In the genomic region with DNA sequence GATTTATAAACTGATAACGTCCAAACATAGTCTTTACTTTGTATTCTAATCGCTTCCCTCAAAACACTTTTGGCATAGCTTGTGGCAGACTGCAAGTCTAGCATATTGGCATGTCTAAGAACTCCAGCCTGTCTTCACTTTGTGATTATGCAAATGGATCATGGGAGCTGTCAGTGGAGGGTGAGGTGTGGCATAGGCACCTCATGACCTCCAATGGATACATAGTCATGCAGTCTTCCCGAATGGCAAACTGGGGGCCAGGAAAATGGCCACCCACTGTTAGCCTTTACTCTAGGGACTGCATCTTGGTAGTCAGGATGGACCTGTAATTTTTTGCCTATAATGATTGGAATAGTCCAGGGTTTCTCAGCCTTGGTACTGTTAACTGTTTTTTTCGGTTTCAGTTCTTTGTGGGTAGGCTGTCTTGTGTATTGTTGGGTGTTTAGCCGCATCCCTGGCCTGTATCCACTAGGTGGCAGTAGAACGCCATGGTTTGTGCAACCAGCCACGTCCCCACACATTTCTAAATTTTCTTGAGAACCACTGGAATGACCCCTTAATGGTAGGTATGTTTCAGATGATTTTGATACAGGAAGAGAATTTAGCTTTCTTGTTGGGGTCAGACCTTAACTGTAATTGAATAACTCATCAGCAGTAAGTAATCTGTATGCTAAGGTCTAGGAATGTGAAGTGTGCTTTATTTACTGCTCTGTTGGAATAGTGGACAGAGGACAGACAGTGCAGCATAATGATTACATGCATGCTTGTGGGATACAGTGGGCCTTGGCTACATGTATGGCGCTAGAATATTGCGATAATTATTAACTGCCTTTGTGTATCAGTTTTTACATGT, we compare ENCODE assay signal across 8 cellular contexts.
DNase-seq lines count a peak whose midpoint lies in the region; ATAC-seq and TF ChIP-seq lines count a peak whose summit lies in the region.

No MANE protein-coding gene starts in this region.

- peak; percentile 87 for TF ChIP-seq CTCF in foreskin fibroblast (IDR thresholded peaks at IDR 0.05; ENCODE audit: low read depth, low read length)

- H3K4me3 ChIP-seq in foreskin fibroblast (ENCODE audit: low read depth in 1 of 2, low read length in 2 of 2) = no peak overlapping the region

- no peak overlapping the region for H3K27ac ChIP-seq in substantia nigra (ENCODE audit: low read depth, low read length, poor library complexity, severe bottlenecking)

- DNase-seq in DMS114 treated with DMSO at 0.1 percent for 48 hours (lab: John Stamatoyannopoulos, UW; ENCODE audit: unreplicated experiment) (peak; percentile 50), HPDE6-E6E7 (ENCODE audit: extremely low spot score) (peak; percentile 56), RPMI8226 (peak; percentile 88), foreskin fibroblast (peak; percentile 70 to 89), nucleus accumbens (lab: John Stamatoyannopoulos, UW) (peak in 49 of 56 donors; percentile 8 to 84 (median 47)), substantia nigra (lab: John Stamatoyannopoulos, UW) (peak in 45 of 49 donors; percentile 4 to 74 (median 57))
- DNase-seq in activated T-helper 9 cell treated with anti-CD3 and anti-CD28 coated beads, Interleukin-2, amount 50 U/mL, for 16 hours (ENCODE audit: low read depth) = peak; percentile 64

- ATAC-seq in GM21367 (IDR thresholded peaks at IDR 0.05; ENCODE audit: unreplicated experiment) = peak; percentile 86
